Comparison of ENCODE assay signal across 1 cellular context in the genomic region with DNA sequence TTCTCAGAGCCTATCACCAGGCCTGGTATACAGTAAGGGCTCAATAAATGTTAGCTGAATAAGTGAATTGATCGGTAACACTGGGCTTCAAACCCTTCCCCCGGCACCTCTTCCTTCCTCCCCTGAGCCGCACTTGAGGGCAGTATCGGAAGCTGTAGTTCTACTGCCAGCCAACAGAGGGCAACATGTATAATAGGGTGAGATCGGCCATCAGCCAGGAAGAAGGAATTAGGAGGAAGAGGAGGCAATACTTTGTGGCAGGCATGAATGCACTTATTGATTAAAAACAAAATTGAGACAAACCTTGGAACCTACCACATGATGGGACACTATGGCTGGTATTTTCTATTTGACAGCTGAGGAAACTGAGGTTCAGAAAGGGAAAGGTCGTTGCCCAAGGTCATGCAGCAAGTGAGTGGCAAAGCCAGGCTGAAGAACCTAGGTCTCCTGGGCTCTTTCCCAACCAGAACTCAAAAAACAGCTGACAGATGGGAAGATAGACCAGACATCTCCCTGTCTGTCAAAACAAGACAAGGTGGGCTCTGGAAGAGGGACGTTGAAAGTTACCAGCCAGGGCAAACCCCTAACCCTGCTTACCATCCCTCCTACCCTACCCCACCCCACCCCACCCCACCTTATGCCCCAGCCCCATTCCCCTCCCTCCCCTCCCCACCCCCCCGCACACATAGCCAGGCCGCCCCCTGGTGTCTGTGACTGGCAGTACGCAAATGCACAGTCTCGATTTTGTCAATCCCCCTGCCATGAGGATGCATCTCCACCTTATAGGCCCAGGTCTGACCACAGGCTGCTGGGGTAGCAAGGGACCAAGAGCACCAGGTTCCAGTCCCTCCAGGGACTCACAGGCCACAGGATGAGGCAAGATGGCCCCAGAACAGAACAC.
TF ChIP-seq lines count a peak whose summit lies in the region.

No MANE protein-coding gene starts in this region.

TF ChIP-seq in K562, 482 proteins besides CTCF, POLR2A, EP300 and RAD21 (continued from another document and continues in another):
- TF ChIP-seq, protein P1, sequence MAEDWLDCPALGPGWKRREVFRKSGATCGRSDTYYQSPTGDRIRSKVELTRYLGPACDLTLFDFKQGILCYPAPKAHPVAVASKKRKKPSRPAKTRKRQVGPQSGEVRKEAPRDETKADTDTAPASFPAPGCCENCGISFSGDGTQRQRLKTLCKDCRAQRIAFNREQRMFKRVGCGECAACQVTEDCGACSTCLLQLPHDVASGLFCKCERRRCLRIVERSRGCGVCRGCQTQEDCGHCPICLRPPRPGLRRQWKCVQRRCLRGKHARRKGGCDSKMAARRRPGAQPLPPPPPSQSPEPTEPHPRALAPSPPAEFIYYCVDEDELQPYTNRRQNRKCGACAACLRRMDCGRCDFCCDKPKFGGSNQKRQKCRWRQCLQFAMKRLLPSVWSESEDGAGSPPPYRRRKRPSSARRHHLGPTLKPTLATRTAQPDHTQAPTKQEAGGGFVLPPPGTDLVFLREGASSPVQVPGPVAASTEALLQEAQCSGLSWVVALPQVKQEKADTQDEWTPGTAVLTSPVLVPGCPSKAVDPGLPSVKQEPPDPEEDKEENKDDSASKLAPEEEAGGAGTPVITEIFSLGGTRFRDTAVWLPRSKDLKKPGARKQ (CRISPR knock-in tag; IDR thresholded peaks at IDR 0.05), result no peak
- TF ChIP-seq TAL1 (IDR thresholded peaks at IDR 0.05) (no peak), BHLHE40 (IDR thresholded peaks at IDR 0.05; ENCODE audit: low read length) (no peak), SMARCE1 (IDR thresholded peaks at IDR 0.05) (no peak), ZNF696 (CRISPR knock-in tag; conservative IDR thresholded peaks at IDR 0.05) (no peak), HNRNPUL1 (IDR thresholded peaks at IDR 0.05; ENCODE audit: low read length) (no peak), ETV6 (IDR thresholded peaks at IDR 0.05; ENCODE audit: borderline replicate concordance in 1 of 2, low read depth in 2 of 2, low read length in 1 of 2) (no peak), ETV6 (CRISPR knock-in tag; IDR thresholded peaks at IDR 0.05; ENCODE audit: borderline replicate concordance) (no peak), ZBED1 (IDR thresholded peaks at IDR 0.05) (no peak), MCM2 (IDR thresholded peaks at IDR 0.05; ENCODE audit: low read depth) (no peak), MYBL2 (IDR thresholded peaks at IDR 0.05; ENCODE audit: low read depth) (no peak), MYBL2 (CRISPR knock-in tag; IDR thresholded peaks at IDR 0.05; ENCODE audit: borderline replicate concordance) (no peak), PML (IDR thresholded peaks at IDR 0.05; ENCODE audit: low read length) (no peak), HMG20B (CRISPR knock-in tag; IDR thresholded peaks at IDR 0.05) (no peak), XRCC4 (IDR thresholded peaks at IDR 0.05; ENCODE audit: extremely low read depth, insufficient read depth, insufficient read length) (no peak), ELF2 (CRISPR knock-in tag; IDR thresholded peaks at IDR 0.05) (peak; percentile 64; the same call in 1 of the 2 replicates), YBX1 (IDR thresholded peaks at IDR 0.05) (no peak), HIVEP1 (CRISPR knock-in tag; IDR thresholded peaks at IDR 0.05) (no peak), SIRT6 (IDR thresholded peaks at IDR 0.05; ENCODE audit: low read depth, low read length) (no peak), ARID2 (IDR thresholded peaks at IDR 0.05) (no peak), ZMIZ1 (IDR thresholded peaks at IDR 0.05; ENCODE audit: low read depth in 2 of 2, low read length in 2 of 2) (no peak), NR1H2 (CRISPR knock-in tag; IDR thresholded peaks at IDR 0.05) (no peak), ZNF140 (CRISPR knock-in tag; IDR thresholded peaks at IDR 0.05) (no peak), ZNF785 (CRISPR knock-in tag; IDR thresholded peaks at IDR 0.05) (no peak), SAFB (IDR thresholded peaks at IDR 0.05; ENCODE audit: borderline replicate concordance, low read depth, low read length) (no peak), TEAD2 (tag; IDR thresholded peaks at IDR 0.05) (no peak), ZNF239 (CRISPR knock-in tag; IDR thresholded peaks at IDR 0.05) (no peak), KDM5B (IDR thresholded peaks at IDR 0.05; ENCODE audit: insufficient replicate concordance, low read depth, low read length) (no peak), ELF1 (tag; IDR thresholded peaks at IDR 0.05) (peak; percentile 53), ZBTB11 (CRISPR knock-in tag; IDR thresholded peaks at IDR 0.05) (no peak), MTF1 (CRISPR knock-in tag; IDR thresholded peaks at IDR 0.05; ENCODE audit: borderline replicate concordance) (no peak), NFATC3 (IDR thresholded peaks at IDR 0.05) (no peak), ZKSCAN1 (IDR thresholded peaks at IDR 0.05; ENCODE audit: low read depth, low read length) (no peak), HDGF (IDR thresholded peaks at IDR 0.05) (no peak), RHOXF2B (CRISPR knock-in tag; conservative IDR thresholded peaks at IDR 0.05) (no peak), SNIP1 (IDR thresholded peaks at IDR 0.05; ENCODE audit: low read depth) (no peak), MEF2D (tag; conservative IDR thresholded peaks at IDR 0.05; ENCODE audit: low read depth) (peak; percentile 72; the same call in 1 of the 2 replicates), ZNF217 (CRISPR knock-in tag; IDR thresholded peaks at IDR 0.05) (no peak), JUN (IDR thresholded peaks at IDR 0.05; ENCODE audit: borderline replicate concordance, low read depth, low read length) (no peak), JUN (CRISPR knock-in tag; IDR thresholded peaks at IDR 0.05; ENCODE audit: borderline replicate concordance) (no peak), ZNF263 (CRISPR knock-in tag; IDR thresholded peaks at IDR 0.05; ENCODE audit: borderline replicate concordance) (no peak), ARNT (IDR thresholded peaks at IDR 0.05) (peak in 1 of 2 experiments; percentile 52; a peak in 1 of 4 replicates), POLR3G (IDR thresholded peaks at IDR 0.05; ENCODE audit: extremely low read depth, insufficient read length, insufficient replicate concordance) (no peak), THRA (IDR thresholded peaks at IDR 0.05) (no peak), PTBP1 (IDR thresholded peaks at IDR 0.05; ENCODE audit: low read depth, low read length) (0 out of 2 replicates have a peak, but pooled peaks have one; percentile 43), MAFG (tag; conservative IDR thresholded peaks at IDR 0.05) (no peak), MYC (IDR thresholded peaks at IDR 0.05; ENCODE audit: low read depth, low read length) (no peak), MYC (CRISPR knock-in tag; IDR thresholded peaks at IDR 0.05; ENCODE audit: borderline replicate concordance, low read depth) (no peak), CSDE1 (IDR thresholded peaks at IDR 0.05) (no peak)
- TF ChIP-seq, protein P2, sequence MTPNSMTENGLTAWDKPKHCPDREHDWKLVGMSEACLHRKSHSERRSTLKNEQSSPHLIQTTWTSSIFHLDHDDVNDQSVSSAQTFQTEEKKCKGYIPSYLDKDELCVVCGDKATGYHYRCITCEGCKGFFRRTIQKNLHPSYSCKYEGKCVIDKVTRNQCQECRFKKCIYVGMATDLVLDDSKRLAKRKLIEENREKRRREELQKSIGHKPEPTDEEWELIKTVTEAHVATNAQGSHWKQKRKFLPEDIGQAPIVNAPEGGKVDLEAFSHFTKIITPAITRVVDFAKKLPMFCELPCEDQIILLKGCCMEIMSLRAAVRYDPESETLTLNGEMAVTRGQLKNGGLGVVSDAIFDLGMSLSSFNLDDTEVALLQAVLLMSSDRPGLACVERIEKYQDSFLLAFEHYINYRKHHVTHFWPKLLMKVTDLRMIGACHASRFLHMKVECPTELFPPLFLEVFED (CRISPR knock-in tag; conservative IDR thresholded peaks at IDR 0.05), result no peak
- TF ChIP-seq, protein P3, sequence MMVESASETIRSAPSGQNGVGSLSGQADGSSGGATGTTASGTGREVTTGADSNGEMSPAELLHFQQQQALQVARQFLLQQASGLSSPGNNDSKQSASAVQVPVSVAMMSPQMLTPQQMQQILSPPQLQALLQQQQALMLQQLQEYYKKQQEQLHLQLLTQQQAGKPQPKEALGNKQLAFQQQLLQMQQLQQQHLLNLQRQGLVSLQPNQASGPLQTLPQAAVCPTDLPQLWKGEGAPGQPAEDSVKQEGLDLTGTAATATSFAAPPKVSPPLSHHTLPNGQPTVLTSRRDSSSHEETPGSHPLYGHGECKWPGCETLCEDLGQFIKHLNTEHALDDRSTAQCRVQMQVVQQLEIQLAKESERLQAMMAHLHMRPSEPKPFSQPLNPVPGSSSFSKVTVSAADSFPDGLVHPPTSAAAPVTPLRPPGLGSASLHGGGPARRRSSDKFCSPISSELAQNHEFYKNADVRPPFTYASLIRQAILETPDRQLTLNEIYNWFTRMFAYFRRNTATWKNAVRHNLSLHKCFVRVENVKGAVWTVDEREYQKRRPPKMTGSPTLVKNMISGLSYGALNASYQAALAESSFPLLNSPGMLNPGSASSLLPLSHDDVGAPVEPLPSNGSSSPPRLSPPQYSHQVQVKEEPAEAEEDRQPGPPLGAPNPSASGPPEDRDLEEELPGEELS (CRISPR knock-in tag; IDR thresholded peaks at IDR 0.05; ENCODE audit: borderline replicate concordance), result no peak
- TF ChIP-seq, protein P4, sequence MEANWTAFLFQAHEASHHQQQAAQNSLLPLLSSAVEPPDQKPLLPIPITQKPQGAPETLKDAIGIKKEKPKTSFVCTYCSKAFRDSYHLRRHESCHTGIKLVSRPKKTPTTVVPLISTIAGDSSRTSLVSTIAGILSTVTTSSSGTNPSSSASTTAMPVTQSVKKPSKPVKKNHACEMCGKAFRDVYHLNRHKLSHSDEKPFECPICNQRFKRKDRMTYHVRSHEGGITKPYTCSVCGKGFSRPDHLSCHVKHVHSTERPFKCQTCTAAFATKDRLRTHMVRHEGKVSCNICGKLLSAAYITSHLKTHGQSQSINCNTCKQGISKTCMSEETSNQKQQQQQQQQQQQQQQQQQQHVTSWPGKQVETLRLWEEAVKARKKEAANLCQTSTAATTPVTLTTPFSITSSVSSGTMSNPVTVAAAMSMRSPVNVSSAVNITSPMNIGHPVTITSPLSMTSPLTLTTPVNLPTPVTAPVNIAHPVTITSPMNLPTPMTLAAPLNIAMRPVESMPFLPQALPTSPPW (CRISPR knock-in tag; IDR thresholded peaks at IDR 0.05), result peak; percentile 77
- TF ChIP-seq, protein P5, sequence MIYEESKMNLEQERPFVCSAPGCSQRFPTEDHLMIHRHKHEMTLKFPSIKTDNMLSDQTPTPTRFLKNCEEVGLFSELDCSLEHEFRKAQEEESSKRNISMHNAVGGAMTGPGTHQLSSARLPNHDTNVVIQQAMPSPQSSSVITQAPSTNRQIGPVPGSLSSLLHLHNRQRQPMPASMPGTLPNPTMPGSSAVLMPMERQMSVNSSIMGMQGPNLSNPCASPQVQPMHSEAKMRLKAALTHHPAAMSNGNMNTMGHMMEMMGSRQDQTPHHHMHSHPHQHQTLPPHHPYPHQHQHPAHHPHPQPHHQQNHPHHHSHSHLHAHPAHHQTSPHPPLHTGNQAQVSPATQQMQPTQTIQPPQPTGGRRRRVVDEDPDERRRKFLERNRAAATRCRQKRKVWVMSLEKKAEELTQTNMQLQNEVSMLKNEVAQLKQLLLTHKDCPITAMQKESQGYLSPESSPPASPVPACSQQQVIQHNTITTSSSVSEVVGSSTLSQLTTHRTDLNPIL (CRISPR knock-in tag; IDR thresholded peaks at IDR 0.05), result no peak
